Comparison of ENCODE assay signal across 8 cellular contexts in genomic region chr3:9902372-9903237, GRCh38. TPM values are rescaled to one million over a fixed set of nuclear protein-coding genes. Genes with fewer than 3 reads are reported as not detected.
DNase-seq lines count a peak whose midpoint lies in the region; ATAC-seq and TF ChIP-seq lines count a peak whose summit lies in the region.

Gene IL17RE, plus strand, starts transcription at chr3:9902848. Its CDS starts 85 bp downstream, at chr3:9902933.

- no peaks in the 10 kb centered on the region for H4K20me1 ChIP-seq in smooth muscle cell (ENCODE audit: low read depth)

- no peaks in the 10 kb centered on the region for H3F3A ChIP-seq in smooth muscle cell (ENCODE audit: low read depth)

- no peaks in the 10 kb centered on the region for H3K27me3 ChIP-seq in HUES48 (ENCODE audit: control insufficient read depth, insufficient read depth, low read length)
- H3K27me3 ChIP-seq in smooth muscle cell (ENCODE audit: low read depth), result no peaks in the 10 kb centered on the region

- H3K36me3 ChIP-seq in HUES48 (ENCODE audit: control insufficient read depth, insufficient read depth, low read length), result no peaks in the 10 kb centered on the region
- H3K36me3 ChIP-seq in smooth muscle cell (ENCODE audit: low read depth), result no peaks in the 10 kb centered on the region

- CTCF ChIA-PET in activated CD8-positive, alpha-beta T cell treated with anti-CD3 and anti-CD28 coated beads, Interleukin-2, amount 10 ng/mL, durations not matched to agents 7 days and 5 days (lab: Charles Lee), result interaction anchor here (0.7 to 3.5 kb wide), 5 partner anchors 9 to 42 kb away, joined by 3 to 20 read pairs (median 11); partner anchors contain the start of gene JAGN1

- H3K4me3 ChIP-seq in HUES48 (ENCODE audit: low read depth, low read length) (no peak within 1 kb of the TSS; the same call in 1 of the 2 replicates), iPS-18c (ENCODE audit: insufficient read depth, low read depth, low read length) (peak within 1 kb of the TSS; percentile 15; the same call in 1 of the 2 replicates), smooth muscle cell (peak within 1 kb of the TSS; percentile 28)

- H3K4me2 ChIP-seq in smooth muscle cell, result peak within 1 kb of the TSS; percentile 74

- no peaks in the 10 kb centered on the region for H3K79me2 ChIP-seq in smooth muscle cell (ENCODE audit: low read depth)

- ATAC-seq in activated CD8-positive, alpha-beta T cell treated with anti-CD3 and anti-CD28 coated beads, Interleukin-2, amount 10 ng/mL, durations not matched to agents 7 days and 5 days, result peak; percentile 77

- no peak for TF ChIP-seq CTCF in smooth muscle cell (IDR thresholded peaks at IDR 0.05; ENCODE audit: borderline replicate concordance, insufficient read depth, poor library complexity, severe bottlenecking)

- no peaks in the 10 kb centered on the region for H3K9me3 Mint-ChIP-seq in activated CD8-positive, alpha-beta T cell treated with anti-CD3 and anti-CD28 coated beads, Interleukin-2, amount 10 ng/mL, durations not matched to agents 7 days and 5 days (ENCODE audit: insufficient read depth)

- peak within 1 kb of the TSS; percentile 30 for H3K4me3 Mint-ChIP-seq in activated CD8-positive, alpha-beta T cell treated with anti-CD3 and anti-CD28 coated beads, Interleukin-2, amount 10 ng/mL, durations not matched to agents 7 days and 5 days

- peaks cover 35% of the 10 kb centered on the region for H3K4me1 Mint-ChIP-seq in activated CD8-positive, alpha-beta T cell treated with anti-CD3 and anti-CD28 coated beads, Interleukin-2, amount 10 ng/mL, durations not matched to agents 7 days and 5 days (ENCODE audit: low read depth)

- no peaks in the 10 kb centered on the region for H3K27me3 Mint-ChIP-seq in activated CD8-positive, alpha-beta T cell treated with anti-CD3 and anti-CD28 coated beads, Interleukin-2, amount 10 ng/mL, durations not matched to agents 7 days and 5 days (ENCODE audit: low read depth)

- DNase-seq in activated CD8-positive, alpha-beta T cell treated with anti-CD3 and anti-CD28 coated beads, Interleukin-2, amount 10 ng/mL, durations not matched to agents 7 days and 5 days, result peak; percentile 38
- no peak for DNase-seq in smooth muscle cell (lab: John Stamatoyannopoulos, UW; ENCODE audit: unreplicated experiment)
- DNase-seq in Ammon's horn (ENCODE audit: low spot score), result no peak
- DNase-seq in SK-N-DZ (ENCODE audit: low spot score), result no peak
- DNase-seq in NCI-H1105 treated with DMSO at 0.1 percent for 48 hours (lab: John Stamatoyannopoulos, UW), result no peak
- DNase-seq in stimulated activated CD4-positive, alpha-beta T cell treated with anti-CD3 and anti-CD28 coated beads, Interleukin-2, amount 100 ng/mL, for 24 hours, result no peak

- no peaks in the 10 kb centered on the region for H3K36me3 Mint-ChIP-seq in activated CD8-positive, alpha-beta T cell treated with anti-CD3 and anti-CD28 coated beads, Interleukin-2, amount 10 ng/mL, durations not matched to agents 7 days and 5 days (ENCODE audit: low read depth)

- H3K4me1 ChIP-seq in HUES48 (ENCODE audit: control insufficient read depth, insufficient read depth, low read length) (peaks cover 12% of the 10 kb centered on the region), smooth muscle cell (ENCODE audit: low read depth) (peaks cover 3% of the 10 kb centered on the region)

- POLR2A ChIA-PET in activated CD8-positive, alpha-beta T cell treated with anti-CD3 and anti-CD28 coated beads, Interleukin-2, amount 10 ng/mL, durations not matched to agents 7 days and 5 days (lab: Charles Lee), result interaction anchor here (0.7 to 3.9 kb wide), 6 partner anchors 9 to 84 kb away, joined by 3 to 29 read pairs (median 8); partner anchors contain the start of genes EMC3, IL17RC and JAGN1

- H3K27ac Mint-ChIP-seq in activated CD8-positive, alpha-beta T cell treated with anti-CD3 and anti-CD28 coated beads, Interleukin-2, amount 10 ng/mL, durations not matched to agents 7 days and 5 days, result peak within 1 kb of the TSS; percentile 83

- H2AFZ ChIP-seq in smooth muscle cell (ENCODE audit: low read depth), result peak within 1 kb of the TSS; percentile 67

- H3K9ac ChIP-seq in HUES48 (ENCODE audit: low read depth, low read length), result no peak within 1 kb of the TSS
- H3K9ac ChIP-seq in smooth muscle cell (ENCODE audit: low read depth), result no peak within 1 kb of the TSS

- H3K27ac ChIP-seq in HUES48 (ENCODE audit: low read depth, low read length) (peak within 1 kb of the TSS; percentile 60), smooth muscle cell (ENCODE audit: low read depth) (peak within 1 kb of the TSS; percentile 54)

- 58% methylated on average over 12 of the region's 13 CpGs for WGBS in smooth muscle cell (ENCODE audit: low lambda C conversion rate)

- H3K9me3 ChIP-seq in HUES48 (ENCODE audit: control insufficient read depth, insufficient read depth, low read length) (no peaks in the 10 kb centered on the region), iPS-18c (ENCODE audit: control insufficient read depth, insufficient read depth, low read length) (no peaks in the 10 kb centered on the region), smooth muscle cell (replicated peaks; ENCODE audit: low read depth) (no peaks in the 10 kb centered on the region)

RNA-seq across cellular contexts. Expression of gene IL17RE, which starts in this region (rescaled TPM):
- 1 to 10 TPM; 1.3 to 1.8 TPM for total RNA-seq in activated CD8-positive, alpha-beta T cell treated with anti-CD3 and anti-CD28 coated beads, Interleukin-2, amount 10 ng/mL, durations not matched to agents 7 days and 5 days
- total RNA-seq in smooth muscle cell, result 2.6 and 4.9 TPM in 2 replicates
- 0.32 and 3.4 TPM in 2 replicates for polyA plus RNA-seq in smooth muscle cell
- polyA plus RNA-seq in SK-N-DZ (2014; cell fraction: cytosol; rRNA removed), result 1.5 and 3.4 TPM in 2 replicates
- 6.8 and 7.4 TPM in 2 replicates for polyA plus RNA-seq in SK-N-DZ (2014; cell fraction: nucleus; rRNA removed)
